In genomic region chr12:8034802-8035201, GRCh38 we compare ENCODE assay signal across 10 cellular contexts. TPM values are rescaled to one million over a fixed set of nuclear protein-coding genes. Genes with fewer than 3 reads are reported as not detected.
DNase-seq lines count a peak whose midpoint lies in the region; ATAC-seq and TF ChIP-seq lines count a peak whose summit lies in the region.
"Had no signal": no experiment of that assay in that cellular context is flagged by ENCODE, and none has a peak within 500 bp of the region (broad histone marks: within the 10 kb centered on the region; RNA-seq: fewer than 3 reads in every experiment).

No MANE protein-coding gene starts in this region.

- H3K9ac ChIP-seq in mucosa of rectum (ENCODE audit: low read depth in 1 of 2, low read length in 2 of 2), result no peak overlapping the region

- H3K4me3 ChIP-seq in heart right ventricle (peak overlapping the region in 9 of 10 donors; percentile 70 to 99 (median 86)), body of pancreas (no peak overlapping the region), mucosa of rectum (ENCODE audit: low read length in 2 of 2) (peak overlapping the region; percentile 36 to 90), uterus (peak overlapping the region; percentile 80 to 95)

- intact Hi-C loops in heart right ventricle (cut with DNase I), result loop anchor here in 5 of 10 donors (2.0 to 5.0 kb wide), 2 partner anchors 46 to 47 kb away; partner anchors contain the start of gene NECAP1 (in 4 of the 5)
- intact Hi-C loops in left ventricle myocardium superior (cut with micrococcal nuclease), result no loop called here
- intact Hi-C loops in body of pancreas (cut with DNase I), result no loop called here
- intact Hi-C loops in uterus (cut with DNase I; ENCODE audit: low total_unique reads), result no loop called here

- ATAC-seq in heart right ventricle, result no peak
- no peak for ATAC-seq in left ventricle myocardium superior
- no peak for ATAC-seq in body of pancreas
- no peak for ATAC-seq in GM21515 (IDR thresholded peaks at IDR 0.05; ENCODE audit: unreplicated experiment)
- no peak for ATAC-seq in HG03354 (IDR thresholded peaks at IDR 0.05; ENCODE audit: poor library complexity, severe bottlenecking, unreplicated experiment)

- in situ Hi-C loops in GM13976 (cut with MboI; ENCODE audit: low sequenced_read_pairs, unreplicated experiment), result no loop called here

- peaks cover 0 to 7% (median 1%) of the 10 kb centered on the region in 9 donors for H3K36me3 ChIP-seq in heart right ventricle
- H3K36me3 ChIP-seq in body of pancreas (replicated peaks in 1 of 2; ENCODE audit: insufficient read depth in 1 of 2, low read depth in 2 of 2), result no peaks in the 10 kb centered on the region
- H3K36me3 ChIP-seq in mucosa of rectum (ENCODE audit: control insufficient read depth in 2 of 2, insufficient read depth in 2 of 2, low read length in 2 of 2), result peaks cover 1% of the 10 kb centered on the region in 2 donors
- no peaks in the 10 kb centered on the region for H3K36me3 ChIP-seq in uterus

- DNase-seq in heart right ventricle, result no peak
- no peak for DNase-seq in left ventricle myocardium superior
- no peak for DNase-seq in body of pancreas
- DNase-seq in uterus, result no peak
- no peak for DNase-seq in GM13976 (ENCODE audit: low spot score)
- DNase-seq: DMS 273 treated with DMSO at 0.1 percent for 48 hours, NCI-H1105 treated with DMSO at 0.1 percent for 48 hours had no signal

- H3K4me1 ChIP-seq in heart right ventricle, result peaks cover 23 to 77% (median 71%) of the 10 kb centered on the region in 9 donors
- peaks cover 69% of the 10 kb centered on the region for H3K4me1 ChIP-seq in body of pancreas
- H3K4me1 ChIP-seq in mucosa of rectum (ENCODE audit: control insufficient read depth in 2 of 2, insufficient read depth in 2 of 2, low read length in 2 of 2), result peaks cover 48% of the 10 kb centered on the region in 2 donors
- peaks cover 0 to 7% of the 10 kb centered on the region in 2 donors for H3K4me1 ChIP-seq in uterus

- H3K27me3 ChIP-seq in heart right ventricle, result no peaks in the 10 kb centered on the region
- no peaks in the 10 kb centered on the region for H3K27me3 ChIP-seq in body of pancreas
- no peaks in the 10 kb centered on the region for H3K27me3 ChIP-seq in mucosa of rectum (ENCODE audit: control insufficient read depth in 2 of 2, insufficient read depth in 2 of 2, low read length in 2 of 2)
- no peaks in the 10 kb centered on the region for H3K27me3 ChIP-seq in uterus

- TF ChIP-seq CTCF in heart right ventricle (IDR thresholded peaks at IDR 0.05) (no peak), body of pancreas (IDR thresholded peaks at IDR 0.05) (no peak), uterus (IDR thresholded peaks at IDR 0.05) (no peak), GM13976 (IDR thresholded peaks at IDR 0.05; ENCODE audit: borderline replicate concordance, control extremely low read depth, extremely low read depth, insufficient read depth, missing control alignments) (no peak)

- TF ChIP-seq POLR2A in body of pancreas (IDR thresholded peaks at IDR 0.05) (no peak), uterus (IDR thresholded peaks at IDR 0.05) (no peak)

- H3K9me3 ChIP-seq in heart right ventricle (no peaks in the 10 kb centered on the region), body of pancreas (no peaks in the 10 kb centered on the region), mucosa of rectum (ENCODE audit: control insufficient read depth in 2 of 2, low read length in 2 of 2) (no peaks in the 10 kb centered on the region), uterus (no peaks in the 10 kb centered on the region)

- H3K27ac ChIP-seq in heart right ventricle, result peak overlapping the region in 9 of 10 donors; percentile 89 to 99 (median 98)
- H3K27ac ChIP-seq in body of pancreas, result peak overlapping the region in 3 of 4 donors; percentile 93 to 94 (median 93)
- H3K27ac ChIP-seq in mucosa of rectum (ENCODE audit: low read depth in 2 of 2, low read length in 2 of 2), result no peak overlapping the region
- H3K27ac ChIP-seq in uterus, result peak overlapping the region; percentile 97 to 98

RNA-seq across cellular contexts. Expression of gene FOXJ2, which starts 2.3 kb away (rescaled TPM):
- total RNA-seq in heart right ventricle (10 to 100 TPM; 22.1 to 29.4 (median 24.6) TPM), left ventricle myocardium superior (25.9 TPM), body of pancreas (10 to 100 TPM in 1 of 2 donors, 1 to 10 TPM in 1; 7.5 to 11.9 TPM), uterus (10 to 100 TPM in 2 of 4 donors, 1 to 10 TPM in 2; 7.4 to 37.7 (median 10.8) TPM)
- polyA plus RNA-seq in heart right ventricle, result 1 to 10 TPM; 8.7 to 9.3 TPM

RNA-seq across cellular contexts. Expression of gene C3AR1, which starts 31.4 kb away (rescaled TPM):
- 10 to 100 TPM in 1 of 10 donors, 1 to 10 TPM in 9; 1.1 to 26.5 (median 3.8) TPM for total RNA-seq in heart right ventricle
- polyA plus RNA-seq in heart right ventricle, result 1 to 10 TPM; 2.1 to 4.4 TPM
- total RNA-seq in left ventricle myocardium superior, result 6.9 TPM
- 1 to 10 TPM in 1 of 2 donors, under 1 TPM in 1; 0.66 to 3.9 TPM for total RNA-seq in body of pancreas
- 10 to 100 TPM in 1 of 4 donors, 1 to 10 TPM in 3; 1.0 to 23.8 (median 4.4) TPM for total RNA-seq in uterus

RNA-seq across cellular contexts. Expression of gene NECAP1, which starts 47.3 kb away (rescaled TPM):
- 10 to 100 TPM; 15.4 to 25.6 (median 19.6) TPM for total RNA-seq in heart right ventricle
- 10 to 100 TPM; 13.9 to 14.2 TPM for polyA plus RNA-seq in heart right ventricle
- total RNA-seq in left ventricle myocardium superior, result 18.7 TPM
- 10 to 100 TPM; 30.3 to 38.7 TPM for total RNA-seq in body of pancreas
- total RNA-seq in uterus, result 10 to 100 TPM in 3 of 4 donors, 1 to 10 TPM in 1; 10.0 to 49.6 (median 25.4) TPM

Comparison
In these comparisons a context has a peak if more than half of its experiments do, and no peak if none do; other contexts are left out.
1. H3K27ac ChIP-seq: peak in heart right ventricle (9 of 10), body of pancreas (3 of 4) and uterus (2 of 2); none in mucosa of rectum (0 of 2).
2. H3K4me3 ChIP-seq: peak in heart right ventricle (9 of 10), mucosa of rectum (2 of 2) and uterus (2 of 2); none in body of pancreas (0 of 2).